In genomic region chrX:46588263-46588662, GRCh38 we compare ENCODE assay signal across 9 cellular contexts. TPM values are rescaled to one million over a fixed set of nuclear protein-coding genes. Genes with fewer than 3 reads are reported as not detected.
DNase-seq lines count a peak whose midpoint lies in the region; ATAC-seq and TF ChIP-seq lines count a peak whose summit lies in the region.
"Had no signal": no experiment of that assay in that cellular context is flagged by ENCODE, and none has a peak within 500 bp of the region (broad histone marks: within the 10 kb centered on the region; RNA-seq: fewer than 3 reads in every experiment).

No MANE protein-coding gene starts in this region.

- peak overlapping the region; percentile 59 for H3K4me3 Mint-ChIP-seq in activated CD4-positive, alpha-beta memory T cell treated with anti-CD3 and anti-CD28 coated beads, Interleukin-2, amount 10 ng/mL, durations not matched to agents 7 days and 5 days

- peak overlapping the region; percentile 17 for H3K4me3 ChIP-seq in fibroblast of pulmonary artery (replicated peaks; ENCODE audit: low read depth, low read length)
- H3K4me3 ChIP-seq in prostate gland = no peak overlapping the region

- H3K36me3 ChIP-seq in prostate gland = no peaks in the 10 kb centered on the region

- no peak for ATAC-seq in HG03432 (IDR thresholded peaks at IDR 0.05; ENCODE audit: unreplicated experiment)

- DNase-seq in HK-2 (ENCODE audit: unreplicated experiment) (peak; percentile 26), fibroblast of pulmonary artery (ENCODE audit: low read depth) (peak; percentile 81), SHP77 (lab: John Stamatoyannopoulos, UW) (no peak), prostate gland (ENCODE audit: low spot score) (no peak)
- DNase-seq in activated CD4-positive, alpha-beta memory T cell treated with anti-CD3 and anti-CD28 coated beads, Interleukin-2, amount 10 ng/mL, durations not matched to agents 7 days and 5 days = peak; percentile 53
- DNase-seq in stimulated activated CD4-positive, alpha-beta T cell treated with anti-CD3 and anti-CD28 coated beads, Interleukin-2, amount 100 ng/mL, for 4 hours (ENCODE audit: low read depth) = peak; percentile 44
- no peak for DNase-seq in activated CD4-positive, CD25-positive, alpha-beta regulatory T cell treated with anti-CD3 and anti-CD28 coated beads, Interleukin-2, amount 50 U/mL, for 72 hours

- no peaks in the 10 kb centered on the region for H3K27me3 ChIP-seq in prostate gland (replicated peaks; ENCODE audit: insufficient read depth)

- no peak overlapping the region for H3K27ac ChIP-seq in prostate gland
- H3K27ac ChIP-seq: KMS-11 had no signal

- POLR2A ChIA-PET in activated CD4-positive, alpha-beta memory T cell treated with anti-CD3 and anti-CD28 coated beads, Interleukin-2, amount 10 ng/mL, durations not matched to agents 7 days and 5 days (lab: Charles Lee) = interaction anchor here (1.2 to 3.0 kb wide), 5 partner anchors 10 to 38 kb away, joined by 5 to 18 read pairs (median 7); no protein-coding TSS in a partner anchor

- peaks cover 19% of the 10 kb centered on the region for H3K36me3 Mint-ChIP-seq in activated CD4-positive, alpha-beta memory T cell treated with anti-CD3 and anti-CD28 coated beads, Interleukin-2, amount 10 ng/mL, durations not matched to agents 7 days and 5 days (ENCODE audit: low read depth)

- TF ChIP-seq POLR2A in prostate gland (IDR thresholded peaks at IDR 0.05) = no peak

- no peaks in the 10 kb centered on the region for H3K4me1 ChIP-seq in prostate gland (replicated peaks)

- 25% methylated on average over 4 of the region's 4 CpGs for WGBS in prostate gland

- peaks cover 44% of the 10 kb centered on the region for H3K4me1 Mint-ChIP-seq in activated CD4-positive, alpha-beta memory T cell treated with anti-CD3 and anti-CD28 coated beads, Interleukin-2, amount 10 ng/mL, durations not matched to agents 7 days and 5 days

- no peak for TF ChIP-seq CTCF in fibroblast of pulmonary artery (IDR thresholded peaks at IDR 0.05; ENCODE audit: low read length, missing control alignments)
- no peak for TF ChIP-seq CTCF in prostate gland (IDR thresholded peaks at IDR 0.05)

- CTCF ChIA-PET in activated CD4-positive, alpha-beta memory T cell treated with anti-CD3 and anti-CD28 coated beads, Interleukin-2, amount 10 ng/mL, durations not matched to agents 7 days and 5 days (lab: Charles Lee) = interaction anchor here (1.2 to 1.3 kb wide), 2 partner anchors 10 to 16 kb away, joined by 3 to 4 read pairs; no protein-coding TSS in a partner anchor

- intact Hi-C loops in prostate gland (cut with DNase I) = no loop called here

- peak overlapping the region; percentile 84 for H3K27ac Mint-ChIP-seq in activated CD4-positive, alpha-beta memory T cell treated with anti-CD3 and anti-CD28 coated beads, Interleukin-2, amount 10 ng/mL, durations not matched to agents 7 days and 5 days

- no peaks in the 10 kb centered on the region for H3K9me3 Mint-ChIP-seq in activated CD4-positive, alpha-beta memory T cell treated with anti-CD3 and anti-CD28 coated beads, Interleukin-2, amount 10 ng/mL, durations not matched to agents 7 days and 5 days

- H3K9me3 ChIP-seq in prostate gland = no peaks in the 10 kb centered on the region

- no peaks in the 10 kb centered on the region for H3K27me3 Mint-ChIP-seq in activated CD4-positive, alpha-beta memory T cell treated with anti-CD3 and anti-CD28 coated beads, Interleukin-2, amount 10 ng/mL, durations not matched to agents 7 days and 5 days

RNA-seq across cellular contexts. Expression of gene CHST7, which starts 14.7 kb away (rescaled TPM):
- 10 to 100 TPM; 11.5 to 11.8 TPM for total RNA-seq in activated CD4-positive, alpha-beta memory T cell treated with anti-CD3 and anti-CD28 coated beads, Interleukin-2, amount 10 ng/mL, durations not matched to agents 7 days and 5 days
- total RNA-seq in prostate gland = 10 to 100 TPM in 1 of 2 donors, 1 to 10 TPM in 1; 8.8 to 28.9 TPM

RNA-seq across cellular contexts. Expression of gene ZNF674, which starts 43.0 kb away (rescaled TPM):
- total RNA-seq in activated CD4-positive, alpha-beta memory T cell treated with anti-CD3 and anti-CD28 coated beads, Interleukin-2, amount 10 ng/mL, durations not matched to agents 7 days and 5 days = 1 to 10 TPM; 5.7 to 7.4 TPM
- 1 to 10 TPM; 4.9 to 8.1 TPM for total RNA-seq in prostate gland

Comparison
In these comparisons a context has a peak if more than half of its experiments do, and no peak if none do; other contexts are left out.
1. DNase-seq: peak in HK-2 (single experiment), activated CD4-positive, alpha-beta memory T cell treated with anti-CD3 and anti-CD28 coated beads, Interleukin-2, amount 10 ng/mL, durations not matched to agents 7 days and 5 days (single experiment), fibroblast of pulmonary artery (single experiment) and stimulated activated CD4-positive, alpha-beta T cell treated with anti-CD3 and anti-CD28 coated beads, Interleukin-2, amount 100 ng/mL, for 4 hours (single experiment); none in SHP77 (0 of 2), activated CD4-positive, CD25-positive, alpha-beta regulatory T cell treated with anti-CD3 and anti-CD28 coated beads, Interleukin-2, amount 50 U/mL, for 72 hours (single experiment) and prostate gland (single experiment).